Comparison of ENCODE assay signal across 9 cellular contexts in genomic region chr5:107668933-107669542, GRCh38. TPM values are rescaled to one million over a fixed set of nuclear protein-coding genes. Genes with fewer than 3 reads are reported as not detected.
DNase-seq lines count a peak whose midpoint lies in the region; ATAC-seq and TF ChIP-seq lines count a peak whose summit lies in the region.
"Had no signal": no experiment of that assay in that cellular context is flagged by ENCODE, and none has a peak within 500 bp of the region (broad histone marks: within the 10 kb centered on the region; RNA-seq: fewer than 3 reads in every experiment).

No MANE protein-coding gene starts in this region.

- H3K27me3 ChIP-seq in lower lobe of right lung (ENCODE audit: low read depth) (peaks cover 41% of the 10 kb centered on the region), transverse colon (peaks cover 41% of the 10 kb centered on the region)

- H3K36me3 ChIP-seq in lower lobe of right lung, result no peaks in the 10 kb centered on the region
- H3K36me3 ChIP-seq in transverse colon, result no peaks in the 10 kb centered on the region
- H3K36me3 ChIP-seq: BLaER1 had no signal

- H3K27ac ChIP-seq in caudate nucleus (ENCODE audit: low read depth, low read length) (peak overlapping the region; percentile 26), lower lobe of right lung (peak overlapping the region; percentile 67), transverse colon (peak overlapping the region; percentile 80 to 90 (median 88))
- H3K27ac ChIP-seq: BLaER1 had no signal

- H3K4me1 ChIP-seq in lower lobe of right lung (peaks cover 39% of the 10 kb centered on the region), transverse colon (peaks cover 0 to 38% (median 21%) of the 10 kb centered on the region in 4 donors)

- no peak for TF ChIP-seq POLR2A in transverse colon (IDR thresholded peaks at IDR 0.05)

- intact Hi-C loops in lower lobe of right lung (cut with DNase I) (no loop called here), transverse colon (cut with DNase I; ENCODE audit: low total_unique reads) (no loop called here)

- 5 to 21% methylated on average over 8 to 26 of the region's 26 CpGs for WGBS in transverse colon (ENCODE audit: low coverage in 1 of 2), 2 donors

- in situ Hi-C loops in transverse colon (cut with MboI; ENCODE audit: low pct_ligation_motif_present in 1 of 4, low pct_unique_long_range_greater_than_20kb in 1 of 4, low sequenced_read_pairs in 3 of 4), result no loop called here

- no peak for TF ChIP-seq CTCF in lower lobe of right lung (IDR thresholded peaks at IDR 0.05)
- TF ChIP-seq CTCF in transverse colon (IDR thresholded peaks at IDR 0.05), result no peak

- no peaks in the 10 kb centered on the region for H3K9me3 ChIP-seq in lower lobe of right lung
- H3K9me3 ChIP-seq in transverse colon, result no peaks in the 10 kb centered on the region
- H3K9me3 ChIP-seq: BLaER1 had no signal

- TF ChIP-seq EP300 in transverse colon (IDR thresholded peaks at IDR 0.05; ENCODE audit: low read depth), result no peak

- H3K4me3 ChIP-seq in lower lobe of right lung, result peak overlapping the region; percentile 71
- peak overlapping the region; percentile 50 to 72 (median 64) for H3K4me3 ChIP-seq in transverse colon

- DNase-seq in NCI-H2171 treated with DMSO at 0.1 percent for 48 hours (lab: John Stamatoyannopoulos, UW) (peak; percentile 25), NCI-H2171 (lab: John Stamatoyannopoulos, UW) (no peak), caudate nucleus (lab: John Stamatoyannopoulos, UW) (peak in 4 of 61 donors; percentile 18 to 31 (median 24)), lower lobe of right lung (no peak), transverse colon (peak; percentile 10), kidney glomerular epithelial cell (lab: John Stamatoyannopoulos, UW) (no peak)
- no peak for DNase-seq in activated CD4-positive, alpha-beta T cell treated with anti-CD3 and anti-CD28 coated beads, Interleukin-2, amount 50 U/mL, for 48 hours
- no peak for DNase-seq in effector CD8-positive, alpha-beta T cell (lab: John Stamatoyannopoulos, UW)

- ATAC-seq in lower lobe of right lung, result no peak

RNA-seq across cellular contexts. Expression of gene EFNA5, which starts 1.7 kb away (rescaled TPM):
- 10.2 TPM for total RNA-seq in lower lobe of right lung
- total RNA-seq in transverse colon, result 10 to 100 TPM in 2 of 4 donors, 1 to 10 TPM in 2; 1.5 to 18.2 (median 12.1) TPM

Comparison
In these comparisons a context has a peak if more than half of its experiments do, and no peak if none do; other contexts are left out.
1. DNase-seq: peak in NCI-H2171 treated with DMSO at 0.1 percent for 48 hours (single experiment) and transverse colon (single experiment); none in NCI-H2171 (single experiment), lower lobe of right lung (single experiment), kidney glomerular epithelial cell (single experiment), activated CD4-positive, alpha-beta T cell treated with anti-CD3 and anti-CD28 coated beads, Interleukin-2, amount 50 U/mL, for 48 hours (0 of 2) and effector CD8-positive, alpha-beta T cell (single experiment).
2. H3K27ac ChIP-seq: peak in every context shown above with its lines; median percentile 88 in transverse colon; 67 in lower lobe of right lung; 26 in caudate nucleus.